8 cellular contexts compared by ENCODE assay signal in genomic region chr1:109739738-109740614, GRCh38. TPM values are rescaled to one million over a fixed set of nuclear protein-coding genes. Genes with fewer than 3 reads are reported as not detected.
A peak's percentile ranks its signal among the peaks of the same experiment; 100 is the strongest.
DNase-seq lines count a peak whose midpoint lies in the region; ATAC-seq, FAIRE-seq and TF ChIP-seq lines count a peak whose summit lies in the region.

No MANE protein-coding gene starts in this region.

- TF ChIP-seq CTCF in GM23338 (conservative IDR thresholded peaks at IDR 0.05; ENCODE audit: low read depth in 2 of 2) (no peak), NB4 (IDR thresholded peaks at IDR 0.05; ENCODE audit: low read depth, low read length) (no peak), ascending aorta (IDR thresholded peaks at IDR 0.05) (no peak)

- H2AFZ ChIP-seq in GM23338: peak overlapping the region; percentile 99

- 0 out of 2 replicates have a peak, but pooled peaks cover 3% of the 10 kb centered on the region for H3K9me2 ChIP-seq in GM23338 (ENCODE audit: insufficient read depth)

- FAIRE-seq in urothelium cell line (lab: Jason Lieb, UNC): peak; percentile 77

- H3K4me1 ChIP-seq in GM23338 (ENCODE audit: insufficient read depth) (peaks cover 9% of the 10 kb centered on the region; the same call in 1 of the 2 replicates), ascending aorta (peaks cover 0 to 5% of the 10 kb centered on the region in 2 donors), rectal smooth muscle tissue (ENCODE audit: control insufficient read depth, insufficient read depth, low read length) (peaks cover 4% of the 10 kb centered on the region)

- H3K36me3 ChIP-seq in GM23338 (ENCODE audit: insufficient read depth): no peaks in the 10 kb centered on the region
- peaks cover 6 to 10% of the 10 kb centered on the region in 2 donors for H3K36me3 ChIP-seq in ascending aorta
- peaks cover 4% of the 10 kb centered on the region for H3K36me3 ChIP-seq in rectal smooth muscle tissue (ENCODE audit: control insufficient read depth, insufficient read depth, low read length)

- H3K4me1 Mint-ChIP-seq in GM23338: peaks cover 5% of the 10 kb centered on the region

- no peak for TF ChIP-seq POLR2A in NB4 (IDR thresholded peaks at IDR 0.05; ENCODE audit: extremely low read depth, insufficient read length)

- no peak overlapping the region for H3K27ac Mint-ChIP-seq in GM23338

- peak overlapping the region; percentile 86 for H3K4me2 ChIP-seq in GM23338

- no peaks in the 10 kb centered on the region for H3K36me3 Mint-ChIP-seq in GM23338 (ENCODE audit: low read depth)

- DNase-seq in Caki2 (ENCODE audit: low read depth) (peak; percentile 65), GM23338 (ENCODE audit: low spot score) (peak; percentile 84), NB4 (ENCODE audit: low read depth) (peak; percentile 34), T-helper 9 cell (peak; percentile 80), ascending aorta (ENCODE audit: low spot score in 2 of 2) (peak; percentile 51 to 89), hepatic stellate cell (ENCODE audit: low spot score) (peak; percentile 92), urothelium cell line (ENCODE audit: low spot score) (peak; percentile 92)

- peak overlapping the region; percentile 74 for H3K4me3 ChIP-seq in GM23338
- peak overlapping the region; percentile 32 for H3K4me3 ChIP-seq in NB4 (ENCODE audit: low read depth, low read length)
- peak overlapping the region; percentile 58 to 93 for H3K4me3 ChIP-seq in ascending aorta
- peak overlapping the region; percentile 88 for H3K4me3 ChIP-seq in rectal smooth muscle tissue (ENCODE audit: low read length)

- peaks cover 4% of the 10 kb centered on the region for H4K20me1 ChIP-seq in GM23338 (replicated peaks; ENCODE audit: insufficient read depth)

- H3K79me2 ChIP-seq in GM23338 (replicated peaks; ENCODE audit: insufficient read depth): no peaks in the 10 kb centered on the region

- intact Hi-C loops in ascending aorta (cut with DNase I): loop anchor here (5.0 kb wide), 1 partner anchor 32 kb away; no protein-coding TSS in a partner anchor

- peak overlapping the region; percentile 60 for H3K9ac ChIP-seq in rectal smooth muscle tissue (ENCODE audit: low read length)

- H3K4me3 Mint-ChIP-seq in GM23338: peak overlapping the region; percentile 66

- no peaks in the 10 kb centered on the region; the same call in 2 of the 3 replicates for H3K9me3 Mint-ChIP-seq in GM23338

- peaks cover 56% of the 10 kb centered on the region for H3K27me3 ChIP-seq in GM23338 (ENCODE audit: insufficient read depth)
- H3K27me3 ChIP-seq in ascending aorta: no peaks in the 10 kb centered on the region
- H3K27me3 ChIP-seq in rectal smooth muscle tissue (ENCODE audit: control insufficient read depth, insufficient read depth, low read length): no peaks in the 10 kb centered on the region

- peaks cover 28% of the 10 kb centered on the region for H3K27me3 Mint-ChIP-seq in GM23338 (ENCODE audit: insufficient read depth, low read depth, poor library complexity)

- H3K27ac ChIP-seq in GM23338 (ENCODE audit: low read depth) (no peak overlapping the region), ascending aorta (peak overlapping the region; percentile 71 to 86), rectal smooth muscle tissue (ENCODE audit: low read depth, low read length) (peak overlapping the region; percentile 83)

- ATAC-seq in GM23338: peak; percentile 91

- in situ Hi-C loops in Caki2 (cut with HindIII; ENCODE audit: low pct_unique_long_range_greater_than_20kb, low sequenced_read_pairs): no loop called here

- 0 out of 2 replicates have a peak, but pooled peaks cover 2% of the 10 kb centered on the region for H3F3A ChIP-seq in GM23338 (replicated peaks; ENCODE audit: low read depth)

- H3K9me3 ChIP-seq in ascending aorta: no peaks in the 10 kb centered on the region

TF ChIP-seq in GM23338, 12 proteins besides CTCF, POLR2A, EP300 and RAD21 (continues in another document):
- TF ChIP-seq NANOG (IDR thresholded peaks at IDR 0.05; ENCODE audit: borderline replicate concordance): no peak
- TF ChIP-seq STAT1 (IDR thresholded peaks at IDR 0.05; ENCODE audit: unreplicated experiment): no peak
- TF ChIP-seq EZH2 (IDR thresholded peaks at IDR 0.05; ENCODE audit: low read depth, unreplicated experiment): peak; percentile 30
- TF ChIP-seq JUNB (IDR thresholded peaks at IDR 0.05; ENCODE audit: unreplicated experiment): no peak
- no peak for TF ChIP-seq ZNF331 (CRISPR knock-in tag; IDR thresholded peaks at IDR 0.05; ENCODE audit: low read depth)
- TF ChIP-seq, protein P1, sequence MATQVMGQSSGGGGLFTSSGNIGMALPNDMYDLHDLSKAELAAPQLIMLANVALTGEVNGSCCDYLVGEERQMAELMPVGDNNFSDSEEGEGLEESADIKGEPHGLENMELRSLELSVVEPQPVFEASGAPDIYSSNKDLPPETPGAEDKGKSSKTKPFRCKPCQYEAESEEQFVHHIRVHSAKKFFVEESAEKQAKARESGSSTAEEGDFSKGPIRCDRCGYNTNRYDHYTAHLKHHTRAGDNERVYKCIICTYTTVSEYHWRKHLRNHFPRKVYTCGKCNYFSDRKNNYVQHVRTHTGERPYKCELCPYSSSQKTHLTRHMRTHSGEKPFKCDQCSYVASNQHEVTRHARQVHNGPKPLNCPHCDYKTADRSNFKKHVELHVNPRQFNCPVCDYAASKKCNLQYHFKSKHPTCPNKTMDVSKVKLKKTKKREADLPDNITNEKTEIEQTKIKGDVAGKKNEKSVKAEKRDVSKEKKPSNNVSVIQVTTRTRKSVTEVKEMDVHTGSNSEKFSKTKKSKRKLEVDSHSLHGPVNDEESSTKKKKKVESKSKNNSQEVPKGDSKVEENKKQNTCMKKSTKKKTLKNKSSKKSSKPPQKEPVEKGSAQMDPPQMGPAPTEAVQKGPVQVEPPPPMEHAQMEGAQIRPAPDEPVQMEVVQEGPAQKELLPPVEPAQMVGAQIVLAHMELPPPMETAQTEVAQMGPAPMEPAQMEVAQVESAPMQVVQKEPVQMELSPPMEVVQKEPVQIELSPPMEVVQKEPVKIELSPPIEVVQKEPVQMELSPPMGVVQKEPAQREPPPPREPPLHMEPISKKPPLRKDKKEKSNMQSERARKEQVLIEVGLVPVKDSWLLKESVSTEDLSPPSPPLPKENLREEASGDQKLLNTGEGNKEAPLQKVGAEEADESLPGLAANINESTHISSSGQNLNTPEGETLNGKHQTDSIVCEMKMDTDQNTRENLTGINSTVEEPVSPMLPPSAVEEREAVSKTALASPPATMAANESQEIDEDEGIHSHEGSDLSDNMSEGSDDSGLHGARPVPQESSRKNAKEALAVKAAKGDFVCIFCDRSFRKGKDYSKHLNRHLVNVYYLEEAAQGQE (IDR thresholded peaks at IDR 0.05; ENCODE audit: unreplicated experiment): no peak
- TF ChIP-seq, protein P2, sequence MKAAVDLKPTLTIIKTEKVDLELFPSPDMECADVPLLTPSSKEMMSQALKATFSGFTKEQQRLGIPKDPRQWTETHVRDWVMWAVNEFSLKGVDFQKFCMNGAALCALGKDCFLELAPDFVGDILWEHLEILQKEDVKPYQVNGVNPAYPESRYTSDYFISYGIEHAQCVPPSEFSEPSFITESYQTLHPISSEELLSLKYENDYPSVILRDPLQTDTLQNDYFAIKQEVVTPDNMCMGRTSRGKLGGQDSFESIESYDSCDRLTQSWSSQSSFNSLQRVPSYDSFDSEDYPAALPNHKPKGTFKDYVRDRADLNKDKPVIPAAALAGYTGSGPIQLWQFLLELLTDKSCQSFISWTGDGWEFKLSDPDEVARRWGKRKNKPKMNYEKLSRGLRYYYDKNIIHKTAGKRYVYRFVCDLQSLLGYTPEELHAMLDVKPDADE (IDR thresholded peaks at IDR 0.05): no peak

RNA-seq across cellular contexts. Expression of gene GSTM3, which starts 0.9 kb away (rescaled TPM):
- total RNA-seq in Caki2 (2014; rRNA removed; shearing (Covaris generic); ENCODE audit: low replicate concordance): 90.4 and 119 TPM in 2 replicates
- 3.1 and 7.4 TPM in 2 replicates for total RNA-seq in GM23338 (2014; rRNA removed; shearing (Covaris generic))
- 3.9 and 4.1 TPM in 2 replicates for polyA plus RNA-seq in GM23338 (2016; fragmentation: Nextera tagmentation; extraction: Ambion mirVana)
- total RNA-seq in ascending aorta: 59.2 TPM

RNA-seq across cellular contexts. Expression of gene EPS8L3, which starts 23.7 kb away (rescaled TPM):
- total RNA-seq in Caki2 (2014; rRNA removed; shearing (Covaris generic); ENCODE audit: low replicate concordance): not detected in 2 replicates
- total RNA-seq in GM23338 (2014; rRNA removed; shearing (Covaris generic)): not detected in 2 replicates
- polyA plus RNA-seq in GM23338 (2016; fragmentation: Nextera tagmentation; extraction: Ambion mirVana): not detected in 2 replicates
- total RNA-seq in ascending aorta: not detected

RNA-seq across cellular contexts. Expression of gene GSTM5, which starts 27.9 kb away (rescaled TPM):
- total RNA-seq in Caki2 (2014; rRNA removed; shearing (Covaris generic); ENCODE audit: low replicate concordance): not detected in 2 replicates
- total RNA-seq in GM23338 (2014; rRNA removed; shearing (Covaris generic)): 2.5 and 4.8 TPM in 2 replicates
- polyA plus RNA-seq in GM23338 (2016; fragmentation: Nextera tagmentation; extraction: Ambion mirVana): 4.4 and 5.0 TPM in 2 replicates
- total RNA-seq in ascending aorta: 23.3 TPM

RNA-seq across cellular contexts. Expression of gene GSTM1, which starts 52.4 kb away (rescaled TPM):
- not detected in 2 replicates for total RNA-seq in Caki2 (2014; rRNA removed; shearing (Covaris generic); ENCODE audit: low replicate concordance)
- total RNA-seq in GM23338 (2014; rRNA removed; shearing (Covaris generic)): not detected in 2 replicates
- polyA plus RNA-seq in GM23338 (2016; fragmentation: Nextera tagmentation; extraction: Ambion mirVana): not detected in 2 replicates
- total RNA-seq in ascending aorta: 89.4 TPM

Comparison
In these comparisons a context has a peak if more than half of its experiments do, and no peak if none do; other contexts are left out.
1. DNase-seq: peak in every context shown above with its lines; median percentile 92 in hepatic stellate cell; 92 in urothelium cell line; 84 in GM23338; 80 in T-helper 9 cell; 70 in ascending aorta; 65 in Caki2; 34 in NB4.
2. H3K4me3 ChIP-seq: peak in every context shown above with its lines; median percentile 88 in rectal smooth muscle tissue; 76 in ascending aorta; 74 in GM23338; 32 in NB4.